In the genomic region with DNA sequence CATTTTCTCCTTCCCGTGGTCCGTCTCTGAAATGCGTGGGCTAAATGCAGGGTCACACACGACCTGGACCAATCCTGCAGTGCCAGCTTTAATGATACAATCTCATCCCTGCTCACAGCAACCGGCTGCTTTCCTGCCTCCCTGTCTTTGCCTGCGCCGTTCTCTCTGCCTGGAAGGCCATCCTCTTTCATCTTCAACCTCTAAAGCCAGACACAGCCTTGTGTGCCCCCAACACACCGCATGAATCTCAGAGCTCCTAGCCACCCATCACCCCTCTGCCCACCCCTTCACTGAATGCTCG, we compare ENCODE assay signal across 18 cellular contexts. TPM values are rescaled to one million over a fixed set of nuclear protein-coding genes. Genes with fewer than 3 reads are reported as not detected.
DNase-seq lines count a peak whose midpoint lies in the region; ATAC-seq and TF ChIP-seq lines count a peak whose summit lies in the region.
"Had no signal": no experiment of that assay in that cellular context is flagged by ENCODE, and none has a peak within 500 bp of the region (broad histone marks: within the 10 kb centered on the region; RNA-seq: fewer than 3 reads in every experiment).

No MANE protein-coding gene starts in this region.

- peaks cover 55% of the 10 kb centered on the region for H3K36me3 ChIP-seq in BLaER1
- peaks cover 13 to 33% of the 10 kb centered on the region in 2 donors for H3K36me3 ChIP-seq in ascending aorta
- peaks cover 75% of the 10 kb centered on the region for H3K36me3 ChIP-seq in lower lobe of right lung

- H3K4me3 ChIP-seq in BLaER1 (no peak overlapping the region), ascending aorta (no peak overlapping the region), lower lobe of right lung (no peak overlapping the region), skin epidermis (no peak overlapping the region)
- H3K4me3 ChIP-seq: adrenal gland had no signal

- ATAC-seq in lower lobe of right lung (no peak), HG03354 (IDR thresholded peaks at IDR 0.05; ENCODE audit: poor library complexity, severe bottlenecking, unreplicated experiment) (no peak)

- H3K9me3 ChIP-seq in BLaER1 (no peaks in the 10 kb centered on the region), ascending aorta (no peaks in the 10 kb centered on the region), lower lobe of right lung (no peaks in the 10 kb centered on the region)
- H3K9me3 ChIP-seq: adrenal gland had no signal

- peak overlapping the region; percentile 88 for H3K4me2 ChIP-seq in BLaER1

- DNase-seq in ascending aorta (ENCODE audit: low spot score in 2 of 2), result no peak
- DNase-seq in lower lobe of right lung, result no peak
- no peak for DNase-seq in SHP77 (lab: John Stamatoyannopoulos, UW)
- DNase-seq in DMS153 treated with DMSO at 0.1 percent for 48 hours (lab: John Stamatoyannopoulos, UW; ENCODE audit: unreplicated experiment), result no peak
- no peak for DNase-seq in inferior parietal cortex (ENCODE audit: extremely low spot score)
- DNase-seq: activated CD4-positive, alpha-beta memory T cell treated with anti-CD3 and anti-CD28 coated beads, Interleukin-2, amount 10 ng/mL, durations not matched to agents 7 days and 5 days; adrenal gland; COR-L47; H7; MM.1S; NCI-H2029; NCI-H524 treated with DMSO at 0.1 percent for 48 hours; stimulated activated CD4-positive, alpha-beta T cell treated with anti-CD3 and anti-CD28 coated beads, Interleukin-2, amount 100 ng/mL, for 24 hours had no signal

- H3K27ac ChIP-seq in BLaER1, result peak overlapping the region; percentile 93
- H3K27ac ChIP-seq in ascending aorta, result peak overlapping the region; percentile 74 to 93
- H3K27ac ChIP-seq in lower lobe of right lung, result peak overlapping the region; percentile 41
- H3K27ac ChIP-seq in skin epidermis, result peak overlapping the region in 12 of 21 experiments; percentile 3 to 73 (median 24)

- TF ChIP-seq CTCF in ascending aorta (IDR thresholded peaks at IDR 0.05), result no peak
- TF ChIP-seq CTCF in lower lobe of right lung (IDR thresholded peaks at IDR 0.05), result no peak

- H3K9ac ChIP-seq in BLaER1, result peak overlapping the region; percentile 79

- H4K20me1 ChIP-seq in BLaER1, result no peaks in the 10 kb centered on the region

- intact Hi-C loops in ascending aorta (cut with DNase I), result loop anchor here (1.0 to 2.0 kb wide), 2 partner anchors 39 to 69 kb away; no protein-coding TSS in a partner anchor
- intact Hi-C loops in lower lobe of right lung (cut with DNase I), result no loop called here

- H3K4me1 ChIP-seq in BLaER1, result peaks cover 100% of the 10 kb centered on the region
- peaks cover 29 to 63% of the 10 kb centered on the region in 2 donors for H3K4me1 ChIP-seq in ascending aorta
- H3K4me1 ChIP-seq in lower lobe of right lung, result peaks cover 74% of the 10 kb centered on the region

- H3K27me3 ChIP-seq in BLaER1 (no peaks in the 10 kb centered on the region), ascending aorta (no peaks in the 10 kb centered on the region), lower lobe of right lung (ENCODE audit: low read depth) (no peaks in the 10 kb centered on the region)
- H3K27me3 ChIP-seq: adrenal gland had no signal

RNA-seq across cellular contexts. Expression of gene H1-8, which starts 14.7 kb away (rescaled TPM):
- total RNA-seq in ascending aorta (not detected), lower lobe of right lung (not detected)
- total RNA-seq: activated CD4-positive, alpha-beta memory T cell treated with anti-CD3 and anti-CD28 coated beads, Interleukin-2, amount 10 ng/mL, durations not matched to agents 7 days and 5 days; adrenal gland; H7; OCI-LY7; SK-MEL-5 had no signal

RNA-seq across cellular contexts. Expression of gene RHO, which starts 29.2 kb away (rescaled TPM):
- total RNA-seq in ascending aorta, result not detected
- total RNA-seq in lower lobe of right lung, result not detected
- total RNA-seq: activated CD4-positive, alpha-beta memory T cell treated with anti-CD3 and anti-CD28 coated beads, Interleukin-2, amount 10 ng/mL, durations not matched to agents 7 days and 5 days; adrenal gland; OCI-LY7; SK-MEL-5 had no signal

RNA-seq across cellular contexts. Expression of gene PLXND1, which starts 48.8 kb away (rescaled TPM):
- total RNA-seq in ascending aorta (407 TPM), lower lobe of right lung (233 TPM)

Comparison
In these comparisons a context has a peak if more than half of its experiments do, and no peak if none do; other contexts are left out.
1. H3K27ac ChIP-seq: peak in every context shown above with its lines; median percentile 93 in BLaER1; 84 in ascending aorta; 41 in lower lobe of right lung; 24 in skin epidermis.